ENCODE assay signal across 10 cellular contexts in genomic region chr1:206714331-206715058, GRCh38. TPM values are rescaled to one million over a fixed set of nuclear protein-coding genes. Genes with fewer than 3 reads are reported as not detected.
DNase-seq lines count a peak whose midpoint lies in the region; ATAC-seq lines count a peak whose summit lies in the region.
"Had no signal": no experiment of that assay in that cellular context is flagged by ENCODE, and none has a peak within 500 bp of the region (broad histone marks: within the 10 kb centered on the region; RNA-seq: fewer than 3 reads in every experiment).

No MANE protein-coding gene starts in this region.

- DNase-seq in AG20443 (ENCODE audit: low spot score) (peak; percentile 35), MG63 (peak; percentile 86), NOMO-1 treated with DMSO at 0.1 percent for 48 hours (lab: John Stamatoyannopoulos, UW; ENCODE audit: unreplicated experiment) (no peak), HK-2 (ENCODE audit: unreplicated experiment) (no peak), germinal center (ENCODE audit: low spot score) (no peak)
- DNase-seq in central memory CD4-positive, alpha-beta T cell, result peak; percentile 27
- DNase-seq: Karpas-422; stimulated activated CD4-positive, alpha-beta T cell treated with anti-CD3 and anti-CD28 coated beads, Interleukin-15, amount 100 ng/mL, for 24 hours had no signal

- H3K36me3 ChIP-seq in MG63 (no peaks in the 10 kb centered on the region), muscle layer of colon (ENCODE audit: insufficient read depth, low read length) (no peaks in the 10 kb centered on the region)

- no peak for ATAC-seq in HG02981 (IDR thresholded peaks at IDR 0.05; ENCODE audit: unreplicated experiment)

- H3K9ac ChIP-seq in muscle layer of colon (ENCODE audit: low read length), result peak overlapping the region; percentile 28

- H3K27me3 ChIP-seq in MG63 (no peaks in the 10 kb centered on the region), muscle layer of colon (ENCODE audit: control insufficient read depth in 1 of 2, insufficient read depth in 2 of 2, low read length in 2 of 2) (no peaks in the 10 kb centered on the region)

- H3K4me1 ChIP-seq in muscle layer of colon (ENCODE audit: insufficient read depth, low read length), result peaks cover 62% of the 10 kb centered on the region

- H3K4me3 ChIP-seq in MG63 (no peak overlapping the region), muscle layer of colon (ENCODE audit: low read depth in 1 of 2, low read length in 2 of 2) (no peak overlapping the region)

- no peaks in the 10 kb centered on the region for H3K9me3 ChIP-seq in MG63
- H3K9me3 ChIP-seq in muscle layer of colon (ENCODE audit: low read length), result no peaks in the 10 kb centered on the region

- peak overlapping the region; percentile 57 for H3K27ac ChIP-seq in muscle layer of colon (ENCODE audit: low read depth, low read length)

RNA-seq across cellular contexts. Expression of gene MAPKAPK2, which starts 29.8 kb away (rescaled TPM):
- total RNA-seq in MG63 (2014; rRNA removed; shearing (Covaris generic); ENCODE audit: low replicate concordance), result 28.1 and 32.3 TPM in 2 replicates

RNA-seq across cellular contexts. Expression of gene IL19, which starts 56.1 kb away (rescaled TPM):
- total RNA-seq in MG63 (2014; rRNA removed; shearing (Covaris generic); ENCODE audit: low replicate concordance), result not detected in 2 replicates

RNA-seq across cellular contexts. Expression of gene IL10, which starts 57.8 kb away (rescaled TPM):
- total RNA-seq in MG63 (2014; rRNA removed; shearing (Covaris generic); ENCODE audit: low replicate concordance), result not detected in 2 replicates

Comparison
In these comparisons a context has a peak if more than half of its experiments do, and no peak if none do; other contexts are left out.
1. DNase-seq: peak in AG20443 (single experiment), MG63 (single experiment) and central memory CD4-positive, alpha-beta T cell (single experiment); none in NOMO-1 treated with DMSO at 0.1 percent for 48 hours (single experiment), HK-2 (single experiment) and germinal center (single experiment).